Comparison of ENCODE assay signal across 22 cellular contexts in genomic region chr5:5551499-5551898, GRCh38.
DNase-seq lines count a peak whose midpoint lies in the region; ATAC-seq and TF ChIP-seq lines count a peak whose summit lies in the region.
"Had no signal": no experiment of that assay in that cellular context is flagged by ENCODE, and none has a peak within 500 bp of the region (broad histone marks: within the 10 kb centered on the region; RNA-seq: fewer than 3 reads in every experiment).

No MANE protein-coding gene starts in this region.

- no peak overlapping the region for H3K9ac ChIP-seq in IMR-90 (ENCODE audit: low read depth, low read length)
- no peak overlapping the region for H3K9ac ChIP-seq in MM.1S (ENCODE audit: low read length)
- H3K9ac ChIP-seq: BLaER1 had no signal

- H3K9me3 ChIP-seq in IMR-90 (ENCODE audit: control insufficient read depth, insufficient read depth, low read length), result peaks cover 8% of the 10 kb centered on the region
- no peaks in the 10 kb centered on the region for H3K9me3 ChIP-seq in MM.1S (replicated peaks; ENCODE audit: insufficient read depth, low read length)

- intact Hi-C loops in IMR-90 (cut with micrococcal nuclease), result no loop called here

- no peak overlapping the region for H3K4me3 ChIP-seq in IMR-90 (ENCODE audit: insufficient read depth, low read depth, low read length)
- H3K4me3 ChIP-seq in MM.1S (ENCODE audit: low read length), result no peak overlapping the region
- H3K4me3 ChIP-seq: BLaER1, GM12878 had no signal

- H2AK9ac ChIP-seq in IMR-90 (replicated peaks; ENCODE audit: low read depth, low read length, poor library complexity), result peak overlapping the region; percentile 28

- no peak overlapping the region for H3K56ac ChIP-seq in IMR-90 (ENCODE audit: extremely low read depth, insufficient read depth, low read length)

- no peak overlapping the region for H2BK5ac ChIP-seq in IMR-90 (ENCODE audit: low read depth, low read length, poor library complexity, severe bottlenecking)

- CTCF ChIA-PET in IMR-90 (lab: Yijun Ruan, JAX), result no interaction called here

- no peaks in the 10 kb centered on the region for H3K36me3 ChIP-seq in IMR-90 (ENCODE audit: control insufficient read depth, insufficient read depth, low read length)
- no peaks in the 10 kb centered on the region for H3K36me3 ChIP-seq in MM.1S (replicated peaks; ENCODE audit: insufficient read depth, low read length)
- H3K36me3 ChIP-seq: BE2C, BLaER1 had no signal

- H4K8ac ChIP-seq in IMR-90 (ENCODE audit: low read depth in 2 of 2, low read length in 2 of 2), result no peak overlapping the region

- H3K4me2 ChIP-seq in IMR-90 (ENCODE audit: low read depth, low read length) (no peak overlapping the region), MM.1S (ENCODE audit: low read depth, low read length) (no peak overlapping the region)
- H3K4me2 ChIP-seq: BLaER1 had no signal

- H3K4me1 ChIP-seq in IMR-90 (ENCODE audit: control insufficient read depth, insufficient read depth, low read length), result no peaks in the 10 kb centered on the region
- H3K4me1 ChIP-seq in MM.1S (ENCODE audit: low read length), result no peaks in the 10 kb centered on the region
- H3K4me1 ChIP-seq: BE2C, BLaER1 had no signal

- H3K4ac ChIP-seq in IMR-90 (ENCODE audit: low read depth, low read length), result no peak overlapping the region

- H3K9me2 ChIP-seq in MM.1S (replicated peaks; ENCODE audit: insufficient read depth, low read length), result no peaks in the 10 kb centered on the region

- dilution Hi-C loops in IMR-90 (cut with HindIII; ENCODE audit: low sequenced_read_pairs, unreplicated experiment), result no loop called here

- H4K20me1 ChIP-seq in IMR-90 (ENCODE audit: insufficient read depth, low read length), result no peaks in the 10 kb centered on the region
- no peaks in the 10 kb centered on the region for H4K20me1 ChIP-seq in MM.1S (ENCODE audit: insufficient read depth, low read length)
- H4K20me1 ChIP-seq: BLaER1 had no signal

- no peaks in the 10 kb centered on the region for H3K79me2 ChIP-seq in MM.1S (ENCODE audit: low read length)

- in situ Hi-C loops in IMR-90 (cut with MboI; ENCODE audit: low sequenced_read_pairs), result no loop called here

- no TSS peak for BruUV-seq in IMR-90 (replicated peaks; lab: Mats Ljungman, UMichigan)

- TF ChIP-seq CTCF in IMR-90 (conservative IDR thresholded peaks at IDR 0.05; ENCODE audit: low read depth, low read length), result no peak
- no peak for TF ChIP-seq CTCF in MM.1S (IDR thresholded peaks at IDR 0.05; ENCODE audit: low read length)

- H3K79me1 ChIP-seq in IMR-90 (ENCODE audit: low read depth in 1 of 2, low read length in 2 of 2), result no peaks in the 10 kb centered on the region

- no peak overlapping the region for H3K14ac ChIP-seq in IMR-90 (replicated peaks; ENCODE audit: low read depth, low read length)

- H2AFZ ChIP-seq in IMR-90 (replicated peaks; ENCODE audit: low read length, poor library complexity) (no peak overlapping the region), MM.1S (ENCODE audit: low read length) (peak overlapping the region; percentile 9; the same call in 1 of the 2 replicates)

- H3K23ac ChIP-seq in IMR-90 (ENCODE audit: low read depth, low read length), result no peak overlapping the region

- H2BK15ac ChIP-seq in IMR-90 (ENCODE audit: low read depth, low read length), result no peak overlapping the region

- H3K18ac ChIP-seq in IMR-90 (ENCODE audit: low read depth, low read length), result no peak overlapping the region

- H2BK120ac ChIP-seq in IMR-90 (ENCODE audit: low read depth, low read length), result no peak overlapping the region

- POLR2A ChIA-PET in IMR-90 (lab: Charles Lee; ENCODE audit: unreplicated experiment), result no interaction called here

- H2BK20ac ChIP-seq in IMR-90 (ENCODE audit: low read depth, low read length), result no peak overlapping the region

- 69% methylated on average over 3 of the region's 4 CpGs; no CpG with 5 or more reads in 1 of the 2 experiments for WGBS in IMR-90 (ENCODE audit: extremely low coverage in 2 of 2, insufficient read length in 1 of 2), 2 experiments

- H3K27me3 ChIP-seq in IMR-90 (ENCODE audit: control insufficient read depth, insufficient read depth, low read length), result no peaks in the 10 kb centered on the region
- no peaks in the 10 kb centered on the region for H3K27me3 ChIP-seq in MM.1S (replicated peaks; ENCODE audit: insufficient read depth, low read length)
- H3K27me3 ChIP-seq: BE2C, BLaER1 had no signal

- no peak for TF ChIP-seq RAD21 in IMR-90 (IDR thresholded peaks at IDR 0.05; ENCODE audit: low read length)

- no peak overlapping the region for H4K5ac ChIP-seq in IMR-90 (ENCODE audit: low read depth, low read length)

- no peak for ATAC-seq in IMR-90 (ENCODE audit: low read depth)
- ATAC-seq: GM12878 had no signal

- no peaks in the 10 kb centered on the region for H3K9me1 ChIP-seq in IMR-90 (ENCODE audit: insufficient read depth, low read length)

- TF ChIP-seq POLR2A in IMR-90 (IDR thresholded peaks at IDR 0.05; ENCODE audit: low read depth, low read length), result no peak

- no peak for DNase-seq in IMR-90
- DNase-seq in MM.1S, result no peak
- peak; percentile 22 for DNase-seq in retina
- DNase-seq in NCI-H1694 (lab: John Stamatoyannopoulos, UW), result no peak
- DNase-seq in NCI-H2029 treated with DMSO at 0.1 percent for 48 hours (lab: John Stamatoyannopoulos, UW), result no peak
- DNase-seq: 8988T; ACHN; BE2C; C1 segment of cervical spinal cord; CD4-positive, alpha-beta memory T cell; CD4-positive, CD25-positive, alpha-beta regulatory T cell; CD8-positive, alpha-beta memory T cell; COR-L47; DMS 273 treated with DMSO at 0.1 percent for 48 hours; DMS153; DMS53; DMS79; DND-41; EL; GDM1 had no signal

- H4K91ac ChIP-seq in IMR-90 (ENCODE audit: insufficient read depth, low read depth, low read length), result no peak overlapping the region

- no peak overlapping the region for H2AK5ac ChIP-seq in IMR-90 (ENCODE audit: low read depth, low read length)

- H3F3A ChIP-seq in MM.1S (ENCODE audit: insufficient read depth, low read length), result no peaks in the 10 kb centered on the region

- H3K27ac ChIP-seq in IMR-90 (ENCODE audit: insufficient read depth, low read length) (no peak overlapping the region), MM.1S (ENCODE audit: low read length) (no peak overlapping the region)
- H3K27ac ChIP-seq: BLaER1 had no signal

TF ChIP-seq in IMR-90, 13 proteins besides CTCF, POLR2A, EP300 and RAD21:
- no peak for TF ChIP-seq USF2 (IDR thresholded peaks at IDR 0.05; ENCODE audit: low read depth, low read length)
- TF ChIP-seq MAFK (IDR thresholded peaks at IDR 0.05; ENCODE audit: low read depth, low read length), result no peak
- no peak for TF ChIP-seq SMC3 (IDR thresholded peaks at IDR 0.05; ENCODE audit: low read depth, low read length)
- no peak for TF ChIP-seq MXI1 (IDR thresholded peaks at IDR 0.05; ENCODE audit: borderline replicate concordance, low read depth, low read length)
- no peak for TF ChIP-seq CHD1 (IDR thresholded peaks at IDR 0.05; ENCODE audit: low read depth, low read length)
- TF ChIP-seq CEBPB (IDR thresholded peaks at IDR 0.05; ENCODE audit: low read depth, low read length), result no peak
- TF ChIP-seq MAZ (IDR thresholded peaks at IDR 0.05; ENCODE audit: borderline replicate concordance, low read depth, low read length), result no peak
- no peak for TF ChIP-seq ELK1 (IDR thresholded peaks at IDR 0.05; ENCODE audit: borderline replicate concordance, low read depth, low read length)
- TF ChIP-seq BHLHE40 (IDR thresholded peaks at IDR 0.05; ENCODE audit: low read depth, low read length), result no peak
- TF ChIP-seq NFE2L2 (IDR thresholded peaks at IDR 0.05; ENCODE audit: low read depth, low read length), result no peak
- TF ChIP-seq RFX5 (IDR thresholded peaks at IDR 0.05; ENCODE audit: low read depth, low read length), result no peak
- TF ChIP-seq RCOR1 (IDR thresholded peaks at IDR 0.05; ENCODE audit: insufficient replicate concordance, low read length), result no peak
- TF ChIP-seq FOS (IDR thresholded peaks at IDR 0.05; ENCODE audit: low read depth, low read length), result no peak
